1 cellular context compared by ENCODE assay signal in genomic region chr4:122692641-122693520, GRCh38.
TF ChIP-seq lines count a peak whose summit lies in the region.

No MANE protein-coding gene starts in this region.

TF ChIP-seq in GM23338, 12 proteins besides CTCF, POLR2A, EP300 and RAD21 (continued from another document):
- TF ChIP-seq, protein P1, sequence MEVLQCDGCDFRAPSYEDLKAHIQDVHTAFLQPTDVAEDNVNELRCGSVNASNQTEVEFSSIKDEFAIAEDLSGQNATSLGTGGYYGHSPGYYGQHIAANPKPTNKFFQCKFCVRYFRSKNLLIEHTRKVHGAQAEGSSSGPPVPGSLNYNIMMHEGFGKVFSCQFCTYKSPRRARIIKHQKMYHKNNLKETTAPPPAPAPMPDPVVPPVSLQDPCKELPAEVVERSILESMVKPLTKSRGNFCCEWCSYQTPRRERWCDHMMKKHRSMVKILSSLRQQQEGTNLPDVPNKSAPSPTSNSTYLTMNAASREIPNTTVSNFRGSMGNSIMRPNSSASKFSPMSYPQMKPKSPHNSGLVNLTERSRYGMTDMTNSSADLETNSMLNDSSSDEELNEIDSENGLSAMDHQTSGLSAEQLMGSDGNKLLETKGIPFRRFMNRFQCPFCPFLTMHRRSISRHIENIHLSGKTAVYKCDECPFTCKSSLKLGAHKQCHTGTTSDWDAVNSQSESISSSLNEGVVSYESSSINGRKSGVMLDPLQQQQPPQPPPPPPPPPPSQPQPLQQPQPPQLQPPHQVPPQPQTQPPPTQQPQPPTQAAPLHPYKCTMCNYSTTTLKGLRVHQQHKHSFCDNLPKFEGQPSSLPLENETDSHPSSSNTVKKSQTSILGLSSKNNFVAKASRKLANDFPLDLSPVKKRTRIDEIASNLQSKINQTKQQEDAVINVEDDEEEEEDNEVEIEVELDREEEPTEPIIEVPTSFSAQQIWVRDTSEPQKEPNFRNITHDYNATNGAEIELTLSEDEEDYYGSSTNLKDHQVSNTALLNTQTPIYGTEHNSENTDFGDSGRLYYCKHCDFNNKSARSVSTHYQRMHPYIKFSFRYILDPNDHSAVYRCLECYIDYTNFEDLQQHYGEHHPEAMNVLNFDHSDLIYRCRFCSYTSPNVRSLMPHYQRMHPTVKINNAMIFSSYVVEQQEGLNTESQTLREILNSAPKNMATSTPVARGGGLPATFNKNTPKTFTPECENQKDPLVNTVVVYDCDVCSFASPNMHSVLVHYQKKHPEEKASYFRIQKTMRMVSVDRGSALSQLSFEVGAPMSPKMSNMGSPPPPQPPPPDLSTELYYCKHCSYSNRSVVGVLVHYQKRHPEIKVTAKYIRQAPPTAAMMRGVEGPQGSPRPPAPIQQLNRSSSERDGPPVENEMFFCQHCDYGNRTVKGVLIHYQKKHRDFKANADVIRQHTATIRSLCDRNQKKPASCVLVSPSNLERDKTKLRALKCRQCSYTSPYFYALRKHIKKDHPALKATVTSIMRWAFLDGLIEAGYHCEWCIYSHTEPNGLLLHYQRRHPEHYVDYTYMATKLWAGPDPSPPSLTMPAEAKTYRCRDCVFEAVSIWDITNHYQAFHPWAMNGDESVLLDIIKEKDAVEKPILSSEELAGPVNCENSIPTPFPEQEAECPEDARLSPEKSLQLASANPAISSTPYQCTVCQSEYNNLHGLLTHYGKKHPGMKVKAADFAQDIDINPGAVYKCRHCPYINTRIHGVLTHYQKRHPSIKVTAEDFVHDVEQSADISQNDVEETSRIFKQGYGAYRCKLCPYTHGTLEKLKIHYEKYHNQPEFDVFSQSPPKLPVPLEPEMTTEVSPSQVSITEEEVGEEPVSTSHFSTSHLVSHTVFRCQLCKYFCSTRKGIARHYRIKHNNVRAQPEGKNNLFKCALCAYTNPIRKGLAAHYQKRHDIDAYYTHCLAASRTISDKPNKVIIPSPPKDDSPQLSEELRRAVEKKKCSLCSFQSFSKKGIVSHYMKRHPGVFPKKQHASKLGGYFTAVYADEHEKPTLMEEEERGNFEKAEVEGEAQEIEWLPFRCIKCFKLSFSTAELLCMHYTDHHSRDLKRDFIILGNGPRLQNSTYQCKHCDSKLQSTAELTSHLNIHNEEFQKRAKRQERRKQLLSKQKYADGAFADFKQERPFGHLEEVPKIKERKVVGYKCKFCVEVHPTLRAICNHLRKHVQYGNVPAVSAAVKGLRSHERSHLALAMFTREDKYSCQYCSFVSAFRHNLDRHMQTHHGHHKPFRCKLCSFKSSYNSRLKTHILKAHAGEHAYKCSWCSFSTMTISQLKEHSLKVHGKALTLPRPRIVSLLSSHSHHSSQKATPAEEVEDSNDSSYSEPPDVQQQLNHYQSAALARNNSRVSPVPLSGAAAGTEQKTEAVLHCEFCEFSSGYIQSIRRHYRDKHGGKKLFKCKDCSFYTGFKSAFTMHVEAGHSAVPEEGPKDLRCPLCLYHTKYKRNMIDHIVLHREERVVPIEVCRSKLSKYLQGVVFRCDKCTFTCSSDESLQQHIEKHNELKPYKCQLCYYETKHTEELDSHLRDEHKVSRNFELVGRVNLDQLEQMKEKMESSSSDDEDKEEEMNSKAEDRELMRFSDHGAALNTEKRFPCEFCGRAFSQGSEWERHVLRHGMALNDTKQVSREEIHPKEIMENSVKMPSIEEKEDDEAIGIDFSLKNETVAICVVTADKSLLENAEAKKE (CRISPR knock-in tag; IDR thresholded peaks at IDR 0.05): no peak
- no peak for TF ChIP-seq EZH2phosphoT487 (IDR thresholded peaks at IDR 0.05; ENCODE audit: unreplicated experiment)
TF ChIP-seq in GM23338: peak in this region for 0.
